Comparison of ENCODE assay signal across 8 cellular contexts in genomic region chr17:49708515-49709161, GRCh38.
A peak's percentile ranks its signal among the peaks of the same experiment; 100 is the strongest.
DNase-seq lines count a peak whose midpoint lies in the region; ATAC-seq and TF ChIP-seq lines count a peak whose summit lies in the region.

No MANE protein-coding gene starts in this region.

- peak in 2 of 3 experiments; percentile 6 to 10 for TF ChIP-seq CTCF in nephron (IDR thresholded peaks at IDR 0.05; ENCODE audit: unreplicated experiment in 3 of 3)

- H3K4me1 Mint-ChIP-seq in dendritic cell treated with granulocyte-macrophage colony-stimulating factor and Interleukin-4, amounts not matched to agents 40 ng/mL and 50 ng/mL, for 4 days (ENCODE audit: low read depth) = peaks cover 38% of the 10 kb centered on the region
- peaks cover 33% of the 10 kb centered on the region for H3K4me1 Mint-ChIP-seq in nephron

- DNase-seq in OCI-M1 (lab: John Stamatoyannopoulos, UW) = peak; percentile 72
- DNase-seq in D341Med (ENCODE audit: low spot score) = no peak
- no peak for DNase-seq in NCI-H345 treated with DMSO at 0.1 percent for 48 hours (lab: John Stamatoyannopoulos, UW; ENCODE audit: unreplicated experiment)
- no peak for DNase-seq in HPDE6-E6E7 (ENCODE audit: extremely low spot score)

- ATAC-seq in GM21447 (IDR thresholded peaks at IDR 0.05; ENCODE audit: unreplicated experiment) (peak; percentile 2), HG03439 (IDR thresholded peaks at IDR 0.05; ENCODE audit: unreplicated experiment) (no peak)

- H3K27ac Mint-ChIP-seq in dendritic cell treated with granulocyte-macrophage colony-stimulating factor and Interleukin-4, amounts not matched to agents 40 ng/mL and 50 ng/mL, for 4 days = peak overlapping the region; percentile 98
- peak overlapping the region; percentile 98 to 99 (median 99) for H3K27ac Mint-ChIP-seq in nephron

- H3K27me3 Mint-ChIP-seq in dendritic cell treated with granulocyte-macrophage colony-stimulating factor and Interleukin-4, amounts not matched to agents 40 ng/mL and 50 ng/mL, for 4 days = no peaks in the 10 kb centered on the region
- H3K27me3 Mint-ChIP-seq in nephron (ENCODE audit: low read depth) = no peaks in the 10 kb centered on the region

- H3K4me3 Mint-ChIP-seq in dendritic cell treated with granulocyte-macrophage colony-stimulating factor and Interleukin-4, amounts not matched to agents 40 ng/mL and 50 ng/mL, for 4 days = peak overlapping the region; percentile 91
- H3K4me3 Mint-ChIP-seq in nephron = peak overlapping the region; percentile 88 to 97 (median 94)

- no peaks in the 10 kb centered on the region for H3K9me3 Mint-ChIP-seq in dendritic cell treated with granulocyte-macrophage colony-stimulating factor and Interleukin-4, amounts not matched to agents 40 ng/mL and 50 ng/mL, for 4 days
- H3K9me3 Mint-ChIP-seq in nephron = no peaks in the 10 kb centered on the region

- intact Hi-C loops in dendritic cell treated with granulocyte-macrophage colony-stimulating factor and Interleukin-4, amounts not matched to agents 40 ng/mL and 50 ng/mL, for 4 days (cut with micrococcal nuclease) = loop anchor here (5.0 kb wide), 2 partner anchors 54 to 144 kb away; partner anchors contain the start of gene FAM117A

- peaks cover 65% of the 10 kb centered on the region for H3K36me3 Mint-ChIP-seq in dendritic cell treated with granulocyte-macrophage colony-stimulating factor and Interleukin-4, amounts not matched to agents 40 ng/mL and 50 ng/mL, for 4 days (ENCODE audit: low read depth)
- H3K36me3 Mint-ChIP-seq in nephron (ENCODE audit: low read depth) = peaks cover 23% of the 10 kb centered on the region
